In the genomic region with DNA sequence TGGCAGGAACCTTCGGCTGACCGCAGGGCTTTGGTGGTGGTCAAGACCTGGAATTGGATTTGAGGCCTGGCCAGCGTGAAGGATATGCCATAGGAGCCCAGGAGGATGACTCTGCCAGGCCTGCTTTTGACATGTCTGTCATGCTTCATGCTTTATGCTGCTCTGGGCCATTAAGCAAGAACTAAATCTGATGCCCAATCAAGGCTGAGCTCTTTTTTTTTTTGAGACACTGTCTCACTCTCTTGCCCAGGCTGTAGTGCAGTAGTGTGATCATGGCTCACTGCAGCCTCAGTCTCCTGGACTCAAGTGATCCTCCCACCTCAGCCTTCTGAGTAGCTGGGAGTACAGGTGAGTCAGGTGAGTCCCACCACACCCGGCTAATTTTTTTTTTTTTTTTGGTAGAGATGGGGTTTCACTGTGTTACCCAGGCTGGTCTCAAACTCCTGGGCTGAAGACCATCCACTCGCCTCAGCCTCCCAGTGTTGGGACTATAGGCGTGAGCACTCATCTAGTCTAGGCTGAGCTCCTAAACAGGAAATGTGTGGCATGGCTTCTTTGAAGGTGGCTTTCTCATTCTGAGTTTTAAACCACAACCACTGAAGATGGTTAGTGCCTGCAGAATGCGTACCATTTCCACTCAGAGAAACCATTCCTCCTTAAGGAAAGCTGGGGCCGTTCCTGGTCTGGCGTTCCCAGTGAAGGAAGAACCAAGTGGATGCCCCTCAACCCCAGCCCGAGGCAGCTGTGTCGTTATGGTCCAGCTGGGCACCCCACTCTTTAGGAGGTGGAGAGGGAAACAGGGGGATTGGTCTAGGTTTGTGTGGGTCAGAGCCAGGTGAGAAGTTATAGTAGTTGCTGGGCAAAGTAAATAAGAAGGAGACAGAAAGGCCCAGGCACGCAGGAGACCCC, we compare ENCODE assay signal across 1 cellular context.
A peak's percentile ranks its signal among the peaks of the same experiment; 100 is the strongest.
TF ChIP-seq lines count a peak whose summit lies in the region.

No MANE protein-coding gene starts in this region.

TF ChIP-seq in GM12878, 131 proteins besides CTCF, POLR2A, EP300 and RAD21 (continued from another document and continues in another):
- TF ChIP-seq, protein P1, sequence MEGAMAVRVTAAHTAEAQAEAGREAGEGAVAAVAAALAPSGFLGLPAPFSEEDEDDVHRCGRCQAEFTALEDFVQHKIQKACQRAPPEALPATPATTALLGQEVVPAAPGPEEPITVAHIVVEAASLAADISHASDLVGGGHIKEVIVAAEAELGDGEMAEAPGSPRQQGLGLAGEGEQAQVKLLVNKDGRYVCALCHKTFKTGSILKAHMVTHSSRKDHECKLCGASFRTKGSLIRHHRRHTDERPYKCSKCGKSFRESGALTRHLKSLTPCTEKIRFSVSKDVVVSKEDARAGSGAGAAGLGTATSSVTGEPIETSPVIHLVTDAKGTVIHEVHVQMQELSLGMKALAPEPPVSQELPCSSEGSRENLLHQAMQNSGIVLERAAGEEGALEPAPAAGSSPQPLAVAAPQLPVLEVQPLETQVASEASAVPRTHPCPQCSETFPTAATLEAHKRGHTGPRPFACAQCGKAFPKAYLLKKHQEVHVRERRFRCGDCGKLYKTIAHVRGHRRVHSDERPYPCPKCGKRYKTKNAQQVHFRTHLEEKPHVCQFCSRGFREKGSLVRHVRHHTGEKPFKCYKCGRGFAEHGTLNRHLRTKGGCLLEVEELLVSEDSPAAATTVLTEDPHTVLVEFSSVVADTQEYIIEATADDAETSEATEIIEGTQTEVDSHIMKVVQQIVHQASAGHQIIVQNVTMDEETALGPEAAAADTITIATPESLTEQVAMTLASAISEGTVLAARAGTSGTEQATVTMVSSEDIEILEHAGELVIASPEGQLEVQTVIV (IDR thresholded peaks at IDR 0.05; ENCODE audit: borderline replicate concordance, partially characterized antibody) = no peak
- TF ChIP-seq TAF1 (IDR thresholded peaks at IDR 0.05; ENCODE audit: borderline replicate concordance, low read depth, low read length) (no peak), TARDBP (IDR thresholded peaks at IDR 0.05; ENCODE audit: borderline replicate concordance) (no peak), HCFC1 (IDR thresholded peaks at IDR 0.05; ENCODE audit: low read length) (no peak), TCF7 (IDR thresholded peaks at IDR 0.05; ENCODE audit: borderline replicate concordance) (peak; percentile 96), IKZF1 (conservative IDR thresholded peaks at IDR 0.05) (peak; percentile 92), EGR1 (IDR thresholded peaks at IDR 0.05; ENCODE audit: borderline replicate concordance in 1 of 2, low read depth in 2 of 2, low read length in 2 of 2) (no peak), PAX5 (IDR thresholded peaks at IDR 0.05; ENCODE audit: borderline replicate concordance, low read depth, low read length) (peak; percentile 73), CBX5 (IDR thresholded peaks at IDR 0.05; ENCODE audit: low read depth) (no peak), ATF3 (IDR thresholded peaks at IDR 0.05; ENCODE audit: borderline replicate concordance, extremely low read depth, low read depth, low read length) (no peak), DPF2 (IDR thresholded peaks at IDR 0.05) (peak; percentile 85), CEBPB (IDR thresholded peaks at IDR 0.05; ENCODE audit: borderline replicate concordance in 1 of 2, low read depth in 2 of 2, low read length in 2 of 2) (no peak), ASH2L (IDR thresholded peaks at IDR 0.05; ENCODE audit: borderline replicate concordance, low read depth) (no peak), ZZZ3 (IDR thresholded peaks at IDR 0.05; ENCODE audit: control insufficient read depth, insufficient read length, low read depth) (no peak), SP1 (IDR thresholded peaks at IDR 0.05; ENCODE audit: low read depth, low read length) (peak; percentile 52), SPI1 (IDR thresholded peaks at IDR 0.05; ENCODE audit: borderline replicate concordance, insufficient read depth, low read depth, low read length) (no peak; the same call in 1 of the 2 replicates), REST (IDR thresholded peaks at IDR 0.05; ENCODE audit: low read depth, low read length) (no peak), BACH1 (IDR thresholded peaks at IDR 0.05; ENCODE audit: borderline replicate concordance) (peak; percentile 38; the same call in 1 of the 2 replicates), CREB1 (IDR thresholded peaks at IDR 0.05; ENCODE audit: low read depth) (no peak), ESRRA (IDR thresholded peaks at IDR 0.05; ENCODE audit: low read length) (no peak), LARP7 (IDR thresholded peaks at IDR 0.05) (no peak), NFIC (IDR thresholded peaks at IDR 0.05; ENCODE audit: low read depth, low read length) (peak; percentile 77; the same call in 1 of the 2 replicates), PRDM15 (CRISPR knock-in tag; IDR thresholded peaks at IDR 0.05) (no peak), BHLHE40 (IDR thresholded peaks at IDR 0.05; ENCODE audit: borderline replicate concordance in 1 of 2, low read depth in 2 of 2, low read length in 1 of 2) (peak in 1 of 2 experiments; percentile 56; a peak in 2 of 4 replicates), POU2F2 (IDR thresholded peaks at IDR 0.05; ENCODE audit: borderline replicate concordance, low read depth, low read length) (peak; percentile 51; the same call in 1 of the 3 replicates), SIN3A (IDR thresholded peaks at IDR 0.05; ENCODE audit: low read depth, low read length) (no peak), CBX3 (IDR thresholded peaks at IDR 0.05; ENCODE audit: borderline replicate concordance, low read depth) (no peak), POLR2AphosphoS5 (IDR thresholded peaks at IDR 0.05; ENCODE audit: low read length) (no peak), NR2C1 (IDR thresholded peaks at IDR 0.05) (no peak), SMC3 (IDR thresholded peaks at IDR 0.05; ENCODE audit: borderline replicate concordance, low read length) (no peak), CHD1 (IDR thresholded peaks at IDR 0.05; ENCODE audit: low read depth, low read length) (no peak), EED (IDR thresholded peaks at IDR 0.05; ENCODE audit: low read depth) (peak; percentile 96), MTA2 (IDR thresholded peaks at IDR 0.05; ENCODE audit: low read depth) (peak; percentile 59), MEF2A (IDR thresholded peaks at IDR 0.05; ENCODE audit: insufficient read depth, low read depth, low read length) (no peak)
- TF ChIP-seq, protein P2, sequence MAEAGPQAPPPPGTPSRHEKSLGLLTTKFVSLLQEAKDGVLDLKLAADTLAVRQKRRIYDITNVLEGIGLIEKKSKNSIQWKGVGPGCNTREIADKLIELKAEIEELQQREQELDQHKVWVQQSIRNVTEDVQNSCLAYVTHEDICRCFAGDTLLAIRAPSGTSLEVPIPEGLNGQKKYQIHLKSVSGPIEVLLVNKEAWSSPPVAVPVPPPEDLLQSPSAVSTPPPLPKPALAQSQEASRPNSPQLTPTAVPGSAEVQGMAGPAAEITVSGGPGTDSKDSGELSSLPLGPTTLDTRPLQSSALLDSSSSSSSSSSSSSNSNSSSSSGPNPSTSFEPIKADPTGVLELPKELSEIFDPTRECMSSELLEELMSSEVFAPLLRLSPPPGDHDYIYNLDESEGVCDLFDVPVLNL (IDR thresholded peaks at IDR 0.05; ENCODE audit: low read depth, low read length) = no peak
- TF ChIP-seq, protein P3, sequence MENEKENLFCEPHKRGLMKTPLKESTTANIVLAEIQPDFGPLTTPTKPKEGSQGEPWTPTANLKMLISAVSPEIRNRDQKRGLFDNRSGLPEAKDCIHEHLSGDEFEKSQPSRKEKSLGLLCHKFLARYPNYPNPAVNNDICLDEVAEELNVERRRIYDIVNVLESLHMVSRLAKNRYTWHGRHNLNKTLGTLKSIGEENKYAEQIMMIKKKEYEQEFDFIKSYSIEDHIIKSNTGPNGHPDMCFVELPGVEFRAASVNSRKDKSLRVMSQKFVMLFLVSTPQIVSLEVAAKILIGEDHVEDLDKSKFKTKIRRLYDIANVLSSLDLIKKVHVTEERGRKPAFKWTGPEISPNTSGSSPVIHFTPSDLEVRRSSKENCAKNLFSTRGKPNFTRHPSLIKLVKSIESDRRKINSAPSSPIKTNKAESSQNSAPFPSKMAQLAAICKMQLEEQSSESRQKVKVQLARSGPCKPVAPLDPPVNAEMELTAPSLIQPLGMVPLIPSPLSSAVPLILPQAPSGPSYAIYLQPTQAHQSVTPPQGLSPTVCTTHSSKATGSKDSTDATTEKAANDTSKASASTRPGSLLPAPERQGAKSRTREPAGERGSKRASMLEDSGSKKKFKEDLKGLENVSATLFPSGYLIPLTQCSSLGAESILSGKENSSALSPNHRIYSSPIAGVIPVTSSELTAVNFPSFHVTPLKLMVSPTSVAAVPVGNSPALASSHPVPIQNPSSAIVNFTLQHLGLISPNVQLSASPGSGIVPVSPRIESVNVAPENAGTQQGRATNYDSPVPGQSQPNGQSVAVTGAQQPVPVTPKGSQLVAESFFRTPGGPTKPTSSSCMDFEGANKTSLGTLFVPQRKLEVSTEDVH (IDR thresholded peaks at IDR 0.05; ENCODE audit: low read depth, partially characterized antibody) = no peak
- TF ChIP-seq, protein P4, sequence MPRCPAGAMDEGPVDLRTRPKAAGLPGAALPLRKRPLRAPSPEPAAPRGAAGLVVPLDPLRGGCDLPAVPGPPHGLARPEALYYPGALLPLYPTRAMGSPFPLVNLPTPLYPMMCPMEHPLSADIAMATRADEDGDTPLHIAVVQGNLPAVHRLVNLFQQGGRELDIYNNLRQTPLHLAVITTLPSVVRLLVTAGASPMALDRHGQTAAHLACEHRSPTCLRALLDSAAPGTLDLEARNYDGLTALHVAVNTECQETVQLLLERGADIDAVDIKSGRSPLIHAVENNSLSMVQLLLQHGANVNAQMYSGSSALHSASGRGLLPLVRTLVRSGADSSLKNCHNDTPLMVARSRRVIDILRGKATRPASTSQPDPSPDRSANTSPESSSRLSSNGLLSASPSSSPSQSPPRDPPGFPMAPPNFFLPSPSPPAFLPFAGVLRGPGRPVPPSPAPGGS (IDR thresholded peaks at IDR 0.05; ENCODE audit: borderline replicate concordance, insufficient read depth, low read depth, low read length, poor library complexity, severe bottlenecking) = peak; percentile 54
- TF ChIP-seq, protein P5, sequence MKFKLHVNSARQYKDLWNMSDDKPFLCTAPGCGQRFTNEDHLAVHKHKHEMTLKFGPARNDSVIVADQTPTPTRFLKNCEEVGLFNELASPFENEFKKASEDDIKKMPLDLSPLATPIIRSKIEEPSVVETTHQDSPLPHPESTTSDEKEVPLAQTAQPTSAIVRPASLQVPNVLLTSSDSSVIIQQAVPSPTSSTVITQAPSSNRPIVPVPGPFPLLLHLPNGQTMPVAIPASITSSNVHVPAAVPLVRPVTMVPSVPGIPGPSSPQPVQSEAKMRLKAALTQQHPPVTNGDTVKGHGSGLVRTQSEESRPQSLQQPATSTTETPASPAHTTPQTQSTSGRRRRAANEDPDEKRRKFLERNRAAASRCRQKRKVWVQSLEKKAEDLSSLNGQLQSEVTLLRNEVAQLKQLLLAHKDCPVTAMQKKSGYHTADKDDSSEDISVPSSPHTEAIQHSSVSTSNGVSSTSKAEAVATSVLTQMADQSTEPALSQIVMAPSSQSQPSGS (IDR thresholded peaks at IDR 0.05; ENCODE audit: low read length) = no peak
- TF ChIP-seq, protein P6, sequence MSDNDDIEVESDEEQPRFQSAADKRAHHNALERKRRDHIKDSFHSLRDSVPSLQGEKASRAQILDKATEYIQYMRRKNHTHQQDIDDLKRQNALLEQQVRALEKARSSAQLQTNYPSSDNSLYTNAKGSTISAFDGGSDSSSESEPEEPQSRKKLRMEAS (IDR thresholded peaks at IDR 0.05; ENCODE audit: low read depth, low read length) = no peak
